In genomic region chr18:24031916-24032315, GRCh38 we compare ENCODE assay signal across 17 cellular contexts. TPM values are rescaled to one million over a fixed set of nuclear protein-coding genes. Genes with fewer than 3 reads are reported as not detected.
DNase-seq lines count a peak whose midpoint lies in the region; ATAC-seq, FAIRE-seq and TF ChIP-seq lines count a peak whose summit lies in the region.
"Had no signal": no experiment of that assay in that cellular context is flagged by ENCODE, and none has a peak within 500 bp of the region (broad histone marks: within the 10 kb centered on the region; RNA-seq: fewer than 3 reads in every experiment).

No MANE protein-coding gene starts in this region.

- H4K20me1 ChIP-seq in GM23248 (ENCODE audit: insufficient read depth) = 0 out of 2 replicates have a peak, but pooled peaks cover 7% of the 10 kb centered on the region

- peaks cover 47% of the 10 kb centered on the region for H3K4me1 Mint-ChIP-seq in activated B cell treated with CpG ODN at 0.5 μM for 24 hours
- H3K4me1 Mint-ChIP-seq: brain had no signal

- peaks cover 15% of the 10 kb centered on the region for H3K4me1 ChIP-seq in GM23248 (ENCODE audit: insufficient read depth)
- H3K4me1 ChIP-seq: neural progenitor cell had no signal

- CTCF ChIA-PET in activated B cell treated with CpG ODN at 0.5 μM for 24 hours (lab: Charles Lee) = no interaction called here

- peaks cover 92% of the 10 kb centered on the region for H3K79me2 ChIP-seq in GM23248 (ENCODE audit: insufficient read depth)

- TF ChIP-seq CTCF in activated B cell treated with CpG ODN at 0.5 μM for 24 hours (IDR thresholded peaks at IDR 0.05) = no peak

- no peak overlapping the region for H3K4me3 ChIP-seq in GM23248
- H3K4me3 ChIP-seq: lower lobe of right lung, neural progenitor cell, stomach had no signal

- no peak overlapping the region for H3K9ac ChIP-seq in GM23248
- H3K9ac ChIP-seq: neural progenitor cell had no signal

- peak; percentile 87 for ATAC-seq in GM21381 (IDR thresholded peaks at IDR 0.05; ENCODE audit: unreplicated experiment)
- peak; percentile 91 for ATAC-seq in HG03097 (IDR thresholded peaks at IDR 0.05; ENCODE audit: low FRiP score, unreplicated experiment)
- ATAC-seq in activated B cell treated with CpG ODN at 0.5 μM for 24 hours (ENCODE audit: low read depth) = peak; percentile 85
- ATAC-seq: sciatic nerve had no signal

- H3K4me3 Mint-ChIP-seq in activated B cell treated with CpG ODN at 0.5 μM for 24 hours = no peak overlapping the region
- H3K4me3 Mint-ChIP-seq: brain, neural progenitor cell had no signal

- no peaks in the 10 kb centered on the region for H3K27me3 Mint-ChIP-seq in activated B cell treated with CpG ODN at 0.5 μM for 24 hours
- H3K27me3 Mint-ChIP-seq: brain had no signal

- H2AFZ ChIP-seq in GM23248 = no peak overlapping the region
- H2AFZ ChIP-seq: neural progenitor cell had no signal

- H3K9me2 ChIP-seq in GM23248 (ENCODE audit: insufficient read depth) = no peaks in the 10 kb centered on the region

- H3K4me2 ChIP-seq in GM23248 (ENCODE audit: unreplicated experiment) = no peak overlapping the region
- H3K4me2 ChIP-seq: neural progenitor cell had no signal

- in situ Hi-C loops in GM23248 (cut with MboI) = no loop called here

- no peak overlapping the region for H3K27ac ChIP-seq in GM23248
- H3K27ac ChIP-seq: lower lobe of right lung, neural progenitor cell, stomach had no signal

- no peaks in the 10 kb centered on the region for H3K9me3 Mint-ChIP-seq in activated B cell treated with CpG ODN at 0.5 μM for 24 hours

- DNase-seq in GM12891 (ENCODE audit: insufficient read length, low spot score) (no peak), activated B cell treated with CpG ODN at 0.5 μM for 24 hours (no peak), GM23248 (no peak), NCI-H1417 treated with DMSO at 0.1 percent for 48 hours (lab: John Stamatoyannopoulos, UW) (no peak), NCI-H1092 treated with DMSO at 0.1 percent for 48 hours (lab: John Stamatoyannopoulos, UW) (no peak)
- no peak for DNase-seq in activated CD8-positive, alpha-beta memory T cell treated with anti-CD3 and anti-CD28 coated beads, Interleukin-2, amount 50 U/mL, for 48 hours
- DNase-seq: activated CD4-positive, alpha-beta T cell treated with anti-CD3 and anti-CD28 coated beads, Interleukin-2, amount 50 U/mL, for 1 hour; activated effector memory CD4-positive, alpha-beta T cell treated with Interleukin-2 at 50 U/mL for 16 hours; AML-193; lower lobe of right lung; NCI-H226; stomach had no signal

- no peaks in the 10 kb centered on the region for H3K9me3 ChIP-seq in GM23248 (ENCODE audit: low read depth)
- H3K9me3 ChIP-seq: lower lobe of right lung, stomach had no signal

- no peaks in the 10 kb centered on the region for H3K27me3 ChIP-seq in GM23248 (replicated peaks; ENCODE audit: insufficient read depth)
- H3K27me3 ChIP-seq: neural progenitor cell, stomach had no signal

- no peaks in the 10 kb centered on the region for H3K36me3 ChIP-seq in GM23248 (ENCODE audit: low read depth)
- H3K36me3 ChIP-seq: lower lobe of right lung, neural progenitor cell, stomach had no signal

- WGBS in GM23248 (ENCODE audit: low coverage in 1 of 2, low lambda C conversion rate in 2 of 2, missing lambda C conversion rate in 2 of 2), 2 experiments = 95 to 97% methylated on average over 6 of the region's 6 CpGs

- H3K27ac Mint-ChIP-seq in activated B cell treated with CpG ODN at 0.5 μM for 24 hours = no peak overlapping the region
- H3K27ac Mint-ChIP-seq: brain, neural progenitor cell had no signal

- TF ChIP-seq POLR2A in GM12891 (IDR thresholded peaks at IDR 0.05; ENCODE audit: low read depth, low read length) = no peak

- FAIRE-seq in GM12891 (lab: Jason Lieb, UNC) = peak; percentile 33

- H3F3A ChIP-seq in GM23248 (ENCODE audit: insufficient read depth) = peaks cover 8% of the 10 kb centered on the region

- POLR2A ChIA-PET in activated B cell treated with CpG ODN at 0.5 μM for 24 hours (lab: Charles Lee) = no interaction called here

- peaks cover 6% of the 10 kb centered on the region for H3K36me3 Mint-ChIP-seq in activated B cell treated with CpG ODN at 0.5 μM for 24 hours (ENCODE audit: low read depth)

- intact Hi-C loops in activated B cell treated with CpG ODN at 0.5 μM for 24 hours (cut with micrococcal nuclease) = loop anchor here (2.0 kb wide), 1 partner anchor 13 kb away; no protein-coding TSS in a partner anchor

TF ChIP-seq in GM12891, 5 proteins besides CTCF, POLR2A, EP300 and RAD21:
- TF ChIP-seq POU2F2 (IDR thresholded peaks at IDR 0.05; ENCODE audit: low read depth, low read length) = no peak
- TF ChIP-seq POLR2AphosphoS5 (IDR thresholded peaks at IDR 0.05; ENCODE audit: low read depth, low read length) = no peak
- no peak for TF ChIP-seq PAX5 (IDR thresholded peaks at IDR 0.05; ENCODE audit: insufficient read depth, low read length, severe bottlenecking)
- TF ChIP-seq SPI1 (IDR thresholded peaks at IDR 0.05; ENCODE audit: low read depth, low read length) = no peak
- TF ChIP-seq TAF1 (IDR thresholded peaks at IDR 0.05; ENCODE audit: low read depth, low read length) = no peak
TF ChIP-seq in GM12891: peak in this region for 0.

RNA-seq across cellular contexts. Expression of gene TTC39C, which starts 17.4 kb away (rescaled TPM):
- 62.5 TPM for polyA plus RNA-seq in GM12891 (2012; ENCODE audit: low read depth, missing spikeins)
- total RNA-seq in activated B cell treated with CpG ODN at 0.5 μM for 24 hours = 60.6 and 68.4 TPM in 2 replicates
- 24.3 and 24.4 TPM in 2 replicates for total RNA-seq in GM23248 (2014; rRNA removed; shearing (Covaris generic))
- 15.7 and 17.3 TPM in 2 replicates for polyA plus RNA-seq in GM23248 (2016; fragmentation: Nextera tagmentation; extraction: Ambion mirVana)
